Comparison of ENCODE assay signal across 8 cellular contexts in genomic region chr1:111737216-111738132, GRCh38. TPM values are rescaled to one million over a fixed set of nuclear protein-coding genes. Genes with fewer than 3 reads are reported as not detected.
DNase-seq lines count a peak whose midpoint lies in the region; ATAC-seq and TF ChIP-seq lines count a peak whose summit lies in the region.

No MANE protein-coding gene starts in this region.

- POLR2A ChIA-PET in SK-N-SH (lab: Yijun Ruan, JAX), result interaction anchor here (0.8 kb wide), 1 partner anchor 229 kb away, joined by 3 read pairs; no protein-coding TSS in a partner anchor
- POLR2A ChIA-PET in activated CD8-positive, alpha-beta T cell treated with anti-CD3 and anti-CD28 coated beads for 36 hours (lab: Charles Lee), result interaction anchor here (0.7 to 2.9 kb wide), 7 partner anchors 8 to 25 kb away, joined by 3 to 11 read pairs (median 6); no protein-coding TSS in a partner anchor

- H3K4me3 ChIP-seq in SK-N-SH (ENCODE audit: low read depth in 2 of 2, low read length in 1 of 2) (peak overlapping the region; percentile 66 to 85; a peak in 3 of 4 replicates), iPS-18c (ENCODE audit: insufficient read depth, low read depth, low read length) (peak overlapping the region; percentile 89), stomach (peak overlapping the region; percentile 62 to 65 (median 64))

- 70% methylated on average over 7 of the region's 8 CpGs for WGBS in SK-N-SH (ENCODE audit: low lambda C conversion rate)
- 46 to 67% (median 62%) methylated on average over 8 of the region's 8 CpGs for WGBS in stomach, 5 donors

- H3K36me3 ChIP-seq in SK-N-SH (replicated peaks in 1 of 2; ENCODE audit: control insufficient read depth in 1 of 2, insufficient read depth in 2 of 2, low read length in 1 of 2) (no peaks in the 10 kb centered on the region), stomach (no peaks in the 10 kb centered on the region)

- H3K27ac ChIP-seq in SK-N-SH (ENCODE audit: low read depth in 2 of 2, low read length in 1 of 2) (no peak overlapping the region; a peak in 1 of 4 replicates), stomach (peak overlapping the region in 4 of 5 donors; percentile 83 to 91 (median 87))

- H3K4me1 Mint-ChIP-seq in activated CD8-positive, alpha-beta T cell treated with anti-CD3 and anti-CD28 coated beads for 36 hours (ENCODE audit: low read depth), result peaks cover 13% of the 10 kb centered on the region

- TF ChIP-seq POLR2A in stomach (IDR thresholded peaks at IDR 0.05), result no peak

- H3K36me3 Mint-ChIP-seq in activated CD8-positive, alpha-beta T cell treated with anti-CD3 and anti-CD28 coated beads for 36 hours (ENCODE audit: low read depth), result no peaks in the 10 kb centered on the region

- H3K9me2 ChIP-seq in SK-N-SH, result no peaks in the 10 kb centered on the region

- peaks cover 30% of the 10 kb centered on the region for H3K27me3 Mint-ChIP-seq in activated CD8-positive, alpha-beta T cell treated with anti-CD3 and anti-CD28 coated beads for 36 hours

- no peak overlapping the region for H3K9ac ChIP-seq in SK-N-SH

- TF ChIP-seq EP300 in SK-N-SH (IDR thresholded peaks at IDR 0.05; ENCODE audit: borderline replicate concordance in 1 of 2, low read depth in 1 of 2, low read length in 1 of 2) (no peak), stomach (IDR thresholded peaks at IDR 0.05) (no peak)

- DNase-seq in SK-N-SH, result no peak
- DNase-seq in activated CD8-positive, alpha-beta T cell treated with anti-CD3 and anti-CD28 coated beads for 36 hours, result no peak
- DNase-seq in stomach, result no peak
- DNase-seq in GM19240 (ENCODE audit: insufficient read length, low spot score), result no peak
- no peak for DNase-seq in medulla oblongata (ENCODE audit: extremely low spot score)

- H3K27me3 ChIP-seq in SK-N-SH (ENCODE audit: insufficient read depth) (no peaks in the 10 kb centered on the region), stomach (peaks cover 0 to 22% (median 0%) of the 10 kb centered on the region in 3 donors)

- TF ChIP-seq RAD21 in SK-N-SH (IDR thresholded peaks at IDR 0.05; ENCODE audit: low read length), result no peak

- peak overlapping the region; percentile 6 for H3K27ac Mint-ChIP-seq in activated CD8-positive, alpha-beta T cell treated with anti-CD3 and anti-CD28 coated beads for 36 hours

- intact Hi-C loops in activated CD8-positive, alpha-beta T cell treated with anti-CD3 and anti-CD28 coated beads for 36 hours (cut with micrococcal nuclease), result no loop called here
- intact Hi-C loops in stomach (cut with DNase I; ENCODE audit: low total_unique reads), result no loop called here

- peak overlapping the region; percentile 82 for H3K4me3 Mint-ChIP-seq in activated CD8-positive, alpha-beta T cell treated with anti-CD3 and anti-CD28 coated beads for 36 hours

- H3K4me1 ChIP-seq in SK-N-SH (ENCODE audit: control insufficient read depth in 1 of 2, insufficient read depth in 2 of 2, low read depth in 1 of 2, low read length in 1 of 2), result peaks cover 8 to 15% of the 10 kb centered on the region in 2 experiments; a peak in 3 of 4 replicates
- H3K4me1 ChIP-seq in stomach, result peaks cover 50 to 74% (median 62%) of the 10 kb centered on the region in 4 donors

- H3K9me3 ChIP-seq in SK-N-SH (no peaks in the 10 kb centered on the region), iPS-18c (ENCODE audit: control insufficient read depth, insufficient read depth, low read length) (no peaks in the 10 kb centered on the region), stomach (no peaks in the 10 kb centered on the region)

- CTCF ChIA-PET in SK-N-SH (lab: Yijun Ruan, JAX), result interaction anchor here (0.7 to 2.7 kb wide), 8 partner anchors 10 to 632 kb away, joined by 3 to 10 read pairs (median 6); no protein-coding TSS in a partner anchor
- CTCF ChIA-PET in activated CD8-positive, alpha-beta T cell treated with anti-CD3 and anti-CD28 coated beads for 36 hours (lab: Charles Lee), result interaction anchor here (0.7 to 5.1 kb wide), 7 partner anchors 10 to 35 kb away, joined by 3 to 47 read pairs (median 5); no protein-coding TSS in a partner anchor

- no peaks in the 10 kb centered on the region for H3K9me3 Mint-ChIP-seq in activated CD8-positive, alpha-beta T cell treated with anti-CD3 and anti-CD28 coated beads for 36 hours

- peak overlapping the region; percentile 92; the same call in 1 of the 2 replicates for H3K4me2 ChIP-seq in SK-N-SH

- peaks cover 6% of the 10 kb centered on the region for H3F3A ChIP-seq in SK-N-SH (replicated peaks; ENCODE audit: insufficient read depth)

- no peak for ATAC-seq in SK-N-SH treated with all-trans-retinoic acid at 6 μM for 48 hours
- no peak for ATAC-seq in activated CD8-positive, alpha-beta T cell treated with anti-CD3 and anti-CD28 coated beads for 36 hours
- no peak for ATAC-seq in HG03342 (IDR thresholded peaks at IDR 0.05; ENCODE audit: unreplicated experiment)

- H4K20me1 ChIP-seq in SK-N-SH (ENCODE audit: insufficient read depth), result no peaks in the 10 kb centered on the region

- H3K79me2 ChIP-seq in SK-N-SH (ENCODE audit: insufficient read depth), result no peaks in the 10 kb centered on the region

- TF ChIP-seq CTCF in SK-N-SH (IDR thresholded peaks at IDR 0.05) (no peak), stomach (IDR thresholded peaks at IDR 0.05) (no peak)
- no peak for TF ChIP-seq CTCF in activated CD8-positive, alpha-beta T cell treated with anti-CD3 and anti-CD28 coated beads for 36 hours (IDR thresholded peaks at IDR 0.05)

- H2AFZ ChIP-seq in SK-N-SH (ENCODE audit: low read depth), result no peak overlapping the region

TF ChIP-seq in SK-N-SH, 30 proteins besides CTCF, POLR2A, EP300 and RAD21:
- TF ChIP-seq RXRA (IDR thresholded peaks at IDR 0.05; ENCODE audit: borderline replicate concordance, low read depth) (no peak), GABPA (IDR thresholded peaks at IDR 0.05; ENCODE audit: low read depth) (no peak), MAX (IDR thresholded peaks at IDR 0.05; ENCODE audit: low read depth) (no peak), FOSL2 (IDR thresholded peaks at IDR 0.05; ENCODE audit: borderline replicate concordance, low read depth) (no peak)

TF ChIP-seq in SK-N-SH treated with all-trans-retinoic acid at 6 μM for 48 hours, 23 proteins besides CTCF, POLR2A, EP300 and RAD21 (continues in another document):
- TF ChIP-seq OSR1 (CRISPR knock-in tag; IDR thresholded peaks at IDR 0.05) (no peak), SNAI2 (CRISPR knock-in tag; IDR thresholded peaks at IDR 0.05) (no peak), PPARA (CRISPR knock-in tag; IDR thresholded peaks at IDR 0.05; ENCODE audit: borderline replicate concordance) (no peak), RARB (CRISPR knock-in tag; IDR thresholded peaks at IDR 0.05) (no peak), CSRNP3 (CRISPR knock-in tag; IDR thresholded peaks at IDR 0.05) (no peak)
- TF ChIP-seq, protein P1, sequence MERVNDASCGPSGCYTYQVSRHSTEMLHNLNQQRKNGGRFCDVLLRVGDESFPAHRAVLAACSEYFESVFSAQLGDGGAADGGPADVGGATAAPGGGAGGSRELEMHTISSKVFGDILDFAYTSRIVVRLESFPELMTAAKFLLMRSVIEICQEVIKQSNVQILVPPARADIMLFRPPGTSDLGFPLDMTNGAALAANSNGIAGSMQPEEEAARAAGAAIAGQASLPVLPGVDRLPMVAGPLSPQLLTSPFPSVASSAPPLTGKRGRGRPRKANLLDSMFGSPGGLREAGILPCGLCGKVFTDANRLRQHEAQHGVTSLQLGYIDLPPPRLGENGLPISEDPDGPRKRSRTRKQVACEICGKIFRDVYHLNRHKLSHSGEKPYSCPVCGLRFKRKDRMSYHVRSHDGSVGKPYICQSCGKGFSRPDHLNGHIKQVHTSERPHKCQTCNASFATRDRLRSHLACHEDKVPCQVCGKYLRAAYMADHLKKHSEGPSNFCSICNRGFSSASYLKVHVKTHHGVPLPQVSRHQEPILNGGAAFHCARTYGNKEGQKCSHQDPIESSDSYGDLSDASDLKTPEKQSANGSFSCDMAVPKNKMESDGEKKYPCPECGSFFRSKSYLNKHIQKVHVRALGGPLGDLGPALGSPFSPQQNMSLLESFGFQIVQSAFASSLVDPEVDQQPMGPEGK (CRISPR knock-in tag; IDR thresholded peaks at IDR 0.05; ENCODE audit: borderline replicate concordance), result no peak
- TF ChIP-seq, protein P2, sequence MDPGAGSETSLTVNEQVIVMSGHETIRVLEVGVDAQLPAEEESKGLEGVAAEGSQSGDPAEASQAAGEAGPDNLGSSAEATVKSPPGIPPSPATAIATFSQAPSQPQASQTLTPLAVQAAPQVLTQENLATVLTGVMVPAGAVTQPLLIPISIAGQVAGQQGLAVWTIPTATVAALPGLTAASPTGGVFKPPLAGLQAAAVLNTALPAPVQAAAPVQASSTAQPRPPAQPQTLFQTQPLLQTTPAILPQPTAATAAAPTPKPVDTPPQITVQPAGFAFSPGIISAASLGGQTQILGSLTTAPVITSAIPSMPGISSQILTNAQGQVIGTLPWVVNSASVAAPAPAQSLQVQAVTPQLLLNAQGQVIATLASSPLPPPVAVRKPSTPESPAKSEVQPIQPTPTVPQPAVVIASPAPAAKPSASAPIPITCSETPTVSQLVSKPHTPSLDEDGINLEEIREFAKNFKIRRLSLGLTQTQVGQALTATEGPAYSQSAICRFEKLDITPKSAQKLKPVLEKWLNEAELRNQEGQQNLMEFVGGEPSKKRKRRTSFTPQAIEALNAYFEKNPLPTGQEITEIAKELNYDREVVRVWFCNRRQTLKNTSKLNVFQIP (CRISPR knock-in tag; IDR thresholded peaks at IDR 0.05; ENCODE audit: borderline replicate concordance, low read depth), result no peak

RNA-seq across cellular contexts. Expression of gene INKA2, which starts 1.7 kb away (rescaled TPM):
- polyA plus RNA-seq in SK-N-SH (2012; rRNA removed), result 1.1 and 1.2 TPM in 2 replicates
- 0.70 and 0.90 TPM in 2 replicates for polyA plus RNA-seq in SK-N-SH (2012; cell fraction: cytosol; rRNA removed)
- 1.5 and 1.7 TPM in 2 replicates for polyA plus RNA-seq in SK-N-SH (2012; cell fraction: nucleus; rRNA removed)
- 1 to 10 TPM; 1.7 to 2.3 TPM for total RNA-seq in activated CD8-positive, alpha-beta T cell treated with anti-CD3 and anti-CD28 coated beads for 36 hours
- total RNA-seq in stomach, result 1 to 10 TPM; 1.0 to 4.7 (median 3.2) TPM
- polyA plus RNA-seq in stomach, result 1 to 10 TPM; 1.7 to 6.1 (median 2.1) TPM

RNA-seq across cellular contexts. Expression of gene DDX20, which starts 18.2 kb away (rescaled TPM):
- 3.8 and 5.3 TPM in 2 replicates for polyA plus RNA-seq in SK-N-SH (2012; rRNA removed)
- 4.6 and 5.0 TPM in 2 replicates for polyA plus RNA-seq in SK-N-SH (2012; cell fraction: cytosol; rRNA removed)
- 5.8 and 10.6 TPM in 2 replicates for polyA plus RNA-seq in SK-N-SH (2012; cell fraction: nucleus; rRNA removed)
- 10 to 100 TPM; 15.3 to 15.9 TPM for total RNA-seq in activated CD8-positive, alpha-beta T cell treated with anti-CD3 and anti-CD28 coated beads for 36 hours
- 10 to 100 TPM in 4 of 5 donors, under 1 TPM in 1; 0.58 to 55.6 (median 17.2) TPM for total RNA-seq in stomach
- 1 to 10 TPM; 3.3 to 4.9 (median 3.7) TPM for polyA plus RNA-seq in stomach

Comparison
In these comparisons a context has a peak if more than half of its experiments do, and no peak if none do; other contexts are left out.
1. H3K27ac ChIP-seq: peak in stomach (4 of 5); none in SK-N-SH (0 of 2).
2. Peak in every context shown above with its lines, with median percentiles within 50 percentile points of each other: H3K4me3 ChIP-seq.